ENCODE assay signal across 14 cellular contexts in the genomic region with DNA sequence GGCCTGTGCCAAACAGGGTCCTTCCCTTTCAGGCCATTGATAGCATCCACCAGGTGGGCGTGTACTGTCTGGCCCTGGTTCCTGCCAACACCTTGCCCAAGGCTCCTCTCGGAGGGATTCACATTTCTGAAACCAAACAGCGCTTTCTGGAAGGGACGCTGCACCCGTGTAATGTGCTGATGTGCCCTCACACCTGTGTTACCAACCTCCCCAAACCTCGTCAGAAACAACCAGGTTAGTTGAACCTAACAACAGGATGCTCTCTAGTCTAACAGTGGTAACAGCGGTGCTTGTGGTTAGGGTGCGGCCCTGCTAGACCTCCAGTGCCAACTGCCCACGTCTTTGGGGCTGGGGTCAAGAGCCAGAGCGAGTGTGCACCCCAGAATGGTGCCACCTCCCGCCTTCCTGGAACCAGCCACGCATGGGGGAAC. TPM values are rescaled to one million over a fixed set of nuclear protein-coding genes. Genes with fewer than 3 reads are reported as not detected.
A peak's percentile ranks its signal among the peaks of the same experiment; 100 is the strongest.
DNase-seq lines count a peak whose midpoint lies in the region; ATAC-seq and TF ChIP-seq lines count a peak whose summit lies in the region.
"Had no signal": no experiment of that assay in that cellular context is flagged by ENCODE, and none has a peak within 500 bp of the region (broad histone marks: within the 10 kb centered on the region; RNA-seq: fewer than 3 reads in every experiment).

No MANE protein-coding gene starts in this region.

- H3K27me3 ChIP-seq in thyroid gland, result no peaks in the 10 kb centered on the region
- H3K27me3 ChIP-seq: vagina had no signal

- no peaks in the 10 kb centered on the region for H3K9me3 ChIP-seq in thyroid gland
- H3K9me3 ChIP-seq: vagina had no signal

- intact Hi-C loops in thyroid gland (cut with DNase I), result no loop called here

- no peak overlapping the region for H3K4me3 ChIP-seq in thyroid gland (replicated peaks in 1 of 3)
- H3K4me3 ChIP-seq: vagina had no signal

- H3K9me3 Mint-ChIP-seq in mesothelial cell of epicardium, result peaks cover 4% of the 10 kb centered on the region

- ATAC-seq in left lobe of liver (no peak), HG03460 (IDR thresholded peaks at IDR 0.05; ENCODE audit: unreplicated experiment) (no peak)

- no peak for TF ChIP-seq POLR2A in thyroid gland (IDR thresholded peaks at IDR 0.05)

- no peaks in the 10 kb centered on the region for H3K4me1 ChIP-seq in thyroid gland
- H3K4me1 ChIP-seq: vagina had no signal

- no peaks in the 10 kb centered on the region for H3K4me1 Mint-ChIP-seq in mesothelial cell of epicardium

- 94% methylated on average over 12 of the region's 12 CpGs for WGBS in thyroid gland, 2 donors

- H3K27ac Mint-ChIP-seq in mesothelial cell of epicardium, result no peak overlapping the region

- H3K36me3 Mint-ChIP-seq in mesothelial cell of epicardium, result peaks cover 33% of the 10 kb centered on the region

- TF ChIP-seq CTCF in mesothelial cell of epicardium (IDR thresholded peaks at IDR 0.05; ENCODE audit: unreplicated experiment) (no peak), thyroid gland (IDR thresholded peaks at IDR 0.05) (no peak)

- H3K27ac ChIP-seq in thyroid gland, result no peak overlapping the region
- H3K27ac ChIP-seq: vagina had no signal

- peaks cover 47 to 52% of the 10 kb centered on the region in 2 donors for H3K36me3 ChIP-seq in thyroid gland

- DNase-seq in stimulated activated CD8-positive, alpha-beta memory T cell treated with anti-CD3 and anti-CD28 coated beads, Interleukin-7, amount 100 ng/mL, for 1 hour (ENCODE audit: low read depth in 2 of 2), result peak; percentile 14 to 21
- no peak for DNase-seq in stimulated activated CD8-positive, alpha-beta memory T cell treated with anti-CD3 and anti-CD28 coated beads, Interleukin-4, amount 100 ng/mL, for 48 hours
- peak; percentile 46 for DNase-seq in activated CD8-positive, alpha-beta memory T cell treated with anti-CD3 and anti-CD28 coated beads, Interleukin-2, amount 50 U/mL, for 4 hours
- DNase-seq in left lobe of liver (ENCODE audit: low spot score), result peak; percentile 43
- DNase-seq in HuH-7.5 (ENCODE audit: low spot score), result no peak
- no peak for DNase-seq in mesothelial cell of epicardium (ENCODE audit: low spot score in 2 of 2, unreplicated experiment in 2 of 2)
- DNase-seq in thyroid gland, result no peak
- DNase-seq: caudate nucleus, erythroblast, mesenchymal stem cell, NCI-H510A treated with DMSO at 0.1 percent for 48 hours, SHP77 treated with DMSO at 0.1 percent for 48 hours had no signal

- H3K27me3 Mint-ChIP-seq in mesothelial cell of epicardium (ENCODE audit: low read depth), result no peaks in the 10 kb centered on the region

- no peak overlapping the region for H3K4me3 Mint-ChIP-seq in mesothelial cell of epicardium

RNA-seq across cellular contexts. Expression of a gene that starts 54.4 kb away (rescaled TPM):
- total RNA-seq in left lobe of liver, result not detected
- total RNA-seq in mesothelial cell of epicardium, result 0.27 TPM in 2 of 3 replicates, not detected in the other
- 1 to 10 TPM in 1 of 4 donors, under 1 TPM in 1, not detected in 2; 0.89 to 4.9 TPM for total RNA-seq in thyroid gland

Comparison
In these comparisons a context has a peak if more than half of its experiments do, and no peak if none do; other contexts are left out.
1. DNase-seq: peak in stimulated activated CD8-positive, alpha-beta memory T cell treated with anti-CD3 and anti-CD28 coated beads, Interleukin-7, amount 100 ng/mL, for 1 hour (2 of 2), activated CD8-positive, alpha-beta memory T cell treated with anti-CD3 and anti-CD28 coated beads, Interleukin-2, amount 50 U/mL, for 4 hours (single experiment) and left lobe of liver (single experiment); none in stimulated activated CD8-positive, alpha-beta memory T cell treated with anti-CD3 and anti-CD28 coated beads, Interleukin-4, amount 100 ng/mL, for 48 hours (single experiment), HuH-7.5 (single experiment), mesothelial cell of epicardium (0 of 2) and thyroid gland (0 of 2).